Comparison of ENCODE assay signal across 5 cellular contexts in the genomic region with DNA sequence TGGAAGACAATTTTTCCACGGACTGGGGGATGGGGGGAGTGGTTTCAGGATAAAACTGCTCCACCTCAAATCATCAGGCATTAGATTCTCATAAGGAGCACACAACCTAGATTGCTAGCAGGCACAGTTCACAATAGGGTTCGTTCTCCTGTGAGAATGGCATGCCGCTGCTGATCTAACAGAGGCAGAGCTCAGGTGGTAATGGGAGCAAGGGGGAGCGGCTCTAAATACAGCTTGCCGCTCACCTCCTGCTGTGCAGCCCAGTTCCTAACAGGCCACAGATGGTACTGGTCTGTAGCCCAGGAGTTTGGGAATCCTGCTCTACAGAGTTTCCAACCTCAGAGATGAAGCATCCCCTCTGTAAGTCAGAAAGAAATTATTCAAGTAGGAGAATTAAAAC. TPM values are rescaled to one million over a fixed set of nuclear protein-coding genes. Genes with fewer than 3 reads are reported as not detected.
"Had no signal": no experiment of that assay in that cellular context is flagged by ENCODE, and none has a peak within 500 bp of the region (broad histone marks: within the 10 kb centered on the region; RNA-seq: fewer than 3 reads in every experiment).

No MANE protein-coding gene starts in this region.

RNA-seq across cellular contexts. Expression of a gene that starts 27.0 kb away (rescaled TPM):
- total RNA-seq: HepG2; HT1080; IMR-90; SJSA1; T-helper 1 cell treated with Interleukin-12 subunit alpha and Interleukin-12 subunit beta and Interleukin-4 antibody, amounts not matched to agents 30 ng/mL and 1 ng/mL, for 36 hours had no signal
- polyA plus RNA-seq: HepG2, IMR-90 had no signal
